1 cellular context compared by ENCODE assay signal in genomic region chr16:87382023-87382785, GRCh38.
A peak's percentile ranks its signal among the peaks of the same experiment; 100 is the strongest.
TF ChIP-seq lines count a peak whose summit lies in the region.

No MANE protein-coding gene starts in this region.

TF ChIP-seq in HepG2, 621 proteins besides CTCF, POLR2A, EP300 and RAD21 (continued from another document and continues in another):
- TF ChIP-seq, protein P1, sequence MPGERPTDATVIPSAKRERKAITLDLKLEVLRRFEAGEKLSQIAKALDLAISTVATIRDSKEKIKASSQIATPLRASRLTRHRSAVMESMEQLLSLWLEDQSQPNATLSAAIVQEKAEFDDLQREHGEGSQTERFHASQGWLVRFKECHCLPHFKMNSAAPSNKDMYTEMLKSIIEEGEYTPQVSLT (CRISPR knock-in tag; IDR thresholded peaks at IDR 0.05; ENCODE audit: borderline replicate concordance, low read depth), result no peak
- TF ChIP-seq ZNF746 (CRISPR knock-in tag; IDR thresholded peaks at IDR 0.05), result peak; percentile 99
- peak; percentile 85; the same call in 1 of the 2 replicates for TF ChIP-seq ATF2 (CRISPR knock-in tag; IDR thresholded peaks at IDR 0.05)
- TF ChIP-seq ZNF414 (CRISPR knock-in tag; IDR thresholded peaks at IDR 0.05), result peak; percentile 56; the same call in 1 of the 2 replicates
- peak; percentile 19 for TF ChIP-seq HNRNPLL (IDR thresholded peaks at IDR 0.05; ENCODE audit: low read depth, low read length, poor library complexity, severe bottlenecking)
- TF ChIP-seq FOXO1 (CRISPR knock-in tag; IDR thresholded peaks at IDR 0.05), result peak; percentile 93
- no peak for TF ChIP-seq NBN (conservative IDR thresholded peaks at IDR 0.05)
- peak; percentile 94 for TF ChIP-seq SKI (IDR thresholded peaks at IDR 0.05; ENCODE audit: partially characterized antibody)
- TF ChIP-seq, protein P2, sequence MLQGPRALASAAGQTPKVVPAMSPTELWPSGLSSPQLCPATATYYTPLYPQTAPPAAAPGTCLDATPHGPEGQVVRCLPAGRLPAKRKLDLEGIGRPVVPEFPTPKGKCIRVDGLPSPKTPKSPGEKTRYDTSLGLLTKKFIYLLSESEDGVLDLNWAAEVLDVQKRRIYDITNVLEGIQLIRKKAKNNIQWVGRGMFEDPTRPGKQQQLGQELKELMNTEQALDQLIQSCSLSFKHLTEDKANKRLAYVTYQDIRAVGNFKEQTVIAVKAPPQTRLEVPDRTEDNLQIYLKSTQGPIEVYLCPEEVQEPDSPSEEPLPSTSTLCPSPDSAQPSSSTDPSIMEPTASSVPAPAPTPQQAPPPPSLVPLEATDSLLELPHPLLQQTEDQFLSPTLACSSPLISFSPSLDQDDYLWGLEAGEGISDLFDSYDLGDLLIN (CRISPR knock-in tag; IDR thresholded peaks at IDR 0.05; ENCODE audit: borderline replicate concordance), result no peak
- TF ChIP-seq ARID5B (CRISPR knock-in tag; IDR thresholded peaks at IDR 0.05), result peak; percentile 99
- TF ChIP-seq ZNF136 (CRISPR knock-in tag; IDR thresholded peaks at IDR 0.05; ENCODE audit: low read depth), result no peak
- no peak for TF ChIP-seq ZNF260 (CRISPR knock-in tag; IDR thresholded peaks at IDR 0.05; ENCODE audit: borderline replicate concordance, low read depth)
- peak; percentile 100 for TF ChIP-seq ISL2 (CRISPR knock-in tag; IDR thresholded peaks at IDR 0.05)
- no peak for TF ChIP-seq ZBTB46 (CRISPR knock-in tag; IDR thresholded peaks at IDR 0.05; ENCODE audit: borderline replicate concordance)
- 0 out of 2 replicates have a peak, but pooled peaks have one; percentile 13 for TF ChIP-seq ZBTB49 (CRISPR knock-in tag; IDR thresholded peaks at IDR 0.05; ENCODE audit: borderline replicate concordance)
- TF ChIP-seq ZNF333 (CRISPR knock-in tag; IDR thresholded peaks at IDR 0.05; ENCODE audit: borderline replicate concordance), result no peak
- TF ChIP-seq ZGPAT (CRISPR knock-in tag; IDR thresholded peaks at IDR 0.05), result peak; percentile 99
- 0 out of 2 replicates have a peak, but pooled peaks have one; percentile 25 for TF ChIP-seq JUNB (CRISPR knock-in tag; IDR thresholded peaks at IDR 0.05; ENCODE audit: borderline replicate concordance)
- peak; percentile 44; the same call in 1 of the 2 replicates for TF ChIP-seq KMT2B (CRISPR knock-in tag; IDR thresholded peaks at IDR 0.05)
- no peak for TF ChIP-seq MYNN (CRISPR knock-in tag; IDR thresholded peaks at IDR 0.05; ENCODE audit: low read depth)
- TF ChIP-seq THYN1 (CRISPR knock-in tag; IDR thresholded peaks at IDR 0.05; ENCODE audit: borderline replicate concordance, low read depth), result no peak
- no peak for TF ChIP-seq TRIM22 (IDR thresholded peaks at IDR 0.05)
- TF ChIP-seq, protein P3, sequence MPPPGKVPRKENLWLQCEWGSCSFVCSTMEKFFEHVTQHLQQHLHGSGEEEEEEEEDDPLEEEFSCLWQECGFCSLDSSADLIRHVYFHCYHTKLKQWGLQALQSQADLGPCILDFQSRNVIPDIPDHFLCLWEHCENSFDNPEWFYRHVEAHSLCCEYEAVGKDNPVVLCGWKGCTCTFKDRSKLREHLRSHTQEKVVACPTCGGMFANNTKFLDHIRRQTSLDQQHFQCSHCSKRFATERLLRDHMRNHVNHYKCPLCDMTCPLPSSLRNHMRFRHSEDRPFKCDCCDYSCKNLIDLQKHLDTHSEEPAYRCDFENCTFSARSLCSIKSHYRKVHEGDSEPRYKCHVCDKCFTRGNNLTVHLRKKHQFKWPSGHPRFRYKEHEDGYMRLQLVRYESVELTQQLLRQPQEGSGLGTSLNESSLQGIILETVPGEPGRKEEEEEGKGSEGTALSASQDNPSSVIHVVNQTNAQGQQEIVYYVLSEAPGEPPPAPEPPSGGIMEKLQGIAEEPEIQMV (CRISPR knock-in tag; IDR thresholded peaks at IDR 0.05; ENCODE audit: low read depth), result peak; percentile 33; the same call in 1 of the 2 replicates
- peak; percentile 81 for TF ChIP-seq MIXL1 (CRISPR knock-in tag; IDR thresholded peaks at IDR 0.05)
- no peak for TF ChIP-seq ZNF530 (CRISPR knock-in tag; IDR thresholded peaks at IDR 0.05; ENCODE audit: low read depth)
- no peak for TF ChIP-seq ZNF7 (CRISPR knock-in tag; IDR thresholded peaks at IDR 0.05)
